ENCODE assay signal across 8 cellular contexts in the genomic region with DNA sequence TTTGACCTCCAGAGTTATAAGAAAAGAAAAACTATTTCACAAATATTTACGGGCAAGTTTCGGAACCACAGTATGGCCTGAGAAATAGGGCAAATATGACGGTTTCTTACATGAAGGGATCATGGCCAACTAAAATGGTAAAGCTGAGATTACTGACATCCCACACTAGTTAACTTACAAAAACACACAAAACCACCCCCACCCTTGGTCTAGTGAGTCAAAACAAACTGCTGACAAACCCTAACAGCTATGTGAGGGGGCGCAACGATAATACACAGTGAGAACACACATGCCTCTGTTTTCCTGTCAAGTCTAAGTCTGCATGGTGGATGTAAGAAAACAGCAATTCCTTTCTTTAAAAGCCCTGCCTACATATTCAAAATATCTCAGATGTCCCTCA. TPM values are rescaled to one million over a fixed set of nuclear protein-coding genes. Genes with fewer than 3 reads are reported as not detected.
DNase-seq lines count a peak whose midpoint lies in the region; ATAC-seq and TF ChIP-seq lines count a peak whose summit lies in the region.

No MANE protein-coding gene starts in this region.

- no peaks in the 10 kb centered on the region for H3K36me3 ChIP-seq in upper lobe of right lung

- H3K9me3 Mint-ChIP-seq in activated T-helper 17 cell treated with anti-CD3 and anti-CD28 coated beads, Interleukin-2, amount 50 U/mL, for 72 hours = no peaks in the 10 kb centered on the region
- no peaks in the 10 kb centered on the region for H3K9me3 Mint-ChIP-seq in memory B cell

- peaks cover 13% of the 10 kb centered on the region for H3K4me1 ChIP-seq in upper lobe of right lung

- peak; percentile 23 for ATAC-seq in GM18520 (IDR thresholded peaks at IDR 0.05; ENCODE audit: unreplicated experiment)
- peak; percentile 47 for ATAC-seq in HG02642 (IDR thresholded peaks at IDR 0.05; ENCODE audit: poor library complexity, unreplicated experiment)
- peak; percentile 82 for ATAC-seq in activated T-helper 17 cell treated with anti-CD3 and anti-CD28 coated beads, Interleukin-2, amount 50 U/mL, for 72 hours (replicated peaks)
- peak; percentile 20 for ATAC-seq in memory B cell (ENCODE audit: low read depth)
- ATAC-seq in HG03135 (IDR thresholded peaks at IDR 0.05; ENCODE audit: unreplicated experiment) = no peak
- ATAC-seq in upper lobe of right lung = no peak

- peaks cover 89% of the 10 kb centered on the region for H3K36me3 Mint-ChIP-seq in activated T-helper 17 cell treated with anti-CD3 and anti-CD28 coated beads, Interleukin-2, amount 50 U/mL, for 72 hours (ENCODE audit: low read depth)
- peaks cover 14% of the 10 kb centered on the region for H3K36me3 Mint-ChIP-seq in memory B cell

- H3K9me3 ChIP-seq in upper lobe of right lung = no peaks in the 10 kb centered on the region

- no peak for DNase-seq in memory B cell (ENCODE audit: low spot score in 2 of 2)
- no peak for DNase-seq in upper lobe of right lung
- DNase-seq in GDM1 (lab: John Stamatoyannopoulos, UW) = no peak
- no peak for DNase-seq in AML-193 (lab: John Stamatoyannopoulos, UW)

- H3K4me3 Mint-ChIP-seq in activated T-helper 17 cell treated with anti-CD3 and anti-CD28 coated beads, Interleukin-2, amount 50 U/mL, for 72 hours = peak overlapping the region; percentile 80
- peak overlapping the region; percentile 89 for H3K4me3 Mint-ChIP-seq in memory B cell

- peak overlapping the region; percentile 94 for H3K27ac Mint-ChIP-seq in activated T-helper 17 cell treated with anti-CD3 and anti-CD28 coated beads, Interleukin-2, amount 50 U/mL, for 72 hours
- H3K27ac Mint-ChIP-seq in memory B cell = peak overlapping the region; percentile 82

- H3K27me3 Mint-ChIP-seq in activated T-helper 17 cell treated with anti-CD3 and anti-CD28 coated beads, Interleukin-2, amount 50 U/mL, for 72 hours = no peaks in the 10 kb centered on the region
- H3K27me3 Mint-ChIP-seq in memory B cell = no peaks in the 10 kb centered on the region

- intact Hi-C loops in upper lobe of right lung (cut with DNase I) = no loop called here

- H3K27ac ChIP-seq in upper lobe of right lung = no peak overlapping the region

- H3K4me1 Mint-ChIP-seq in activated T-helper 17 cell treated with anti-CD3 and anti-CD28 coated beads, Interleukin-2, amount 50 U/mL, for 72 hours = peaks cover 45% of the 10 kb centered on the region
- peaks cover 44% of the 10 kb centered on the region for H3K4me1 Mint-ChIP-seq in memory B cell

- no peaks in the 10 kb centered on the region for H3K27me3 ChIP-seq in upper lobe of right lung

- H3K4me3 ChIP-seq in upper lobe of right lung = no peak overlapping the region

- no peak for TF ChIP-seq CTCF in upper lobe of right lung (IDR thresholded peaks at IDR 0.05)

RNA-seq across cellular contexts. Expression of gene CBLB, which starts 32.3 kb away (rescaled TPM):
- total RNA-seq in activated T-helper 17 cell treated with anti-CD3 and anti-CD28 coated beads, Interleukin-2, amount 50 U/mL, for 72 hours = 100 to 1,000 TPM in 1 of 2 donors, 10 to 100 TPM in 1; 41.4 to 110 TPM
- 41.5 TPM for total RNA-seq in upper lobe of right lung

Comparison
In these comparisons a context has a peak if more than half of its experiments do, and no peak if none do; other contexts are left out.
1. ATAC-seq: peak in GM18520 (single experiment), HG02642 (single experiment), activated T-helper 17 cell treated with anti-CD3 and anti-CD28 coated beads, Interleukin-2, amount 50 U/mL, for 72 hours (single experiment) and memory B cell (single experiment); none in HG03135 (single experiment) and upper lobe of right lung (single experiment).